15 cellular contexts compared by ENCODE assay signal in the genomic region with DNA sequence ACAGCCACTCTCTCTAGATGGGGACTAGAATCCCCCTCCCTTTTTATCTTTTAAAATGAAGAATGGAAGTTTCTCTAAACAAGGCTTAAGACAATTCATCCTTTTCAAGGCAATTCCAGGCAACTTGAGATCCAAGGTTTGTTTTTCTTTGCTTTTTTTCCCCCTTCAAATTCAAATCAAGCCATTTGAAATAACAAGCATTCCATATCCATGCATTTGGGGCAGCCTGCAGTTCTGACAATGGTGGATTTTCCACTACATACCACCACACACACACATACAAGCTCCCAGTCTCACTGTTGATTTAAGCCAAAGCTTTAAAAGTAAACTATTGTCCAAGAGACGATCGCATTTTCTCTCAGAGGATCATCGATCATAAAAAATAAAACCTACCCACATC. TPM values are rescaled to one million over a fixed set of nuclear protein-coding genes. Genes with fewer than 3 reads are reported as not detected.
DNase-seq lines count a peak whose midpoint lies in the region; ATAC-seq, FAIRE-seq and TF ChIP-seq lines count a peak whose summit lies in the region.
"Had no signal": no experiment of that assay in that cellular context is flagged by ENCODE, and none has a peak within 500 bp of the region (broad histone marks: within the 10 kb centered on the region; RNA-seq: fewer than 3 reads in every experiment).

No MANE protein-coding gene starts in this region.

- H3K36me3 ChIP-seq in heart left ventricle = peaks cover 0 to 22% (median 0%) of the 10 kb centered on the region in 9 donors
- peaks cover 14% of the 10 kb centered on the region for H3K36me3 ChIP-seq in lower lobe of right lung
- no peaks in the 10 kb centered on the region for H3K36me3 ChIP-seq in suprapubic skin
- H3K36me3 ChIP-seq: SJCRH30, uterus had no signal

- TF ChIP-seq CTCF in heart left ventricle (IDR thresholded peaks at IDR 0.05) = no peak
- TF ChIP-seq CTCF in choroid plexus epithelial cell (conservative IDR thresholded peaks at IDR 0.05; ENCODE audit: low read depth, low read length) = no peak
- TF ChIP-seq CTCF in lower lobe of right lung (IDR thresholded peaks at IDR 0.05) = no peak
- TF ChIP-seq CTCF in suprapubic skin (IDR thresholded peaks at IDR 0.05) = no peak

- no peak for DNase-seq in heart left ventricle
- DNase-seq in left cardiac atrium = no peak
- DNase-seq in choroid plexus epithelial cell (ENCODE audit: low read depth) = peak; percentile 35
- no peak for DNase-seq in lower lobe of right lung
- DNase-seq in suprapubic skin (ENCODE audit: low spot score in 2 of 2) = no peak
- DNase-seq in HuH-7.5 (ENCODE audit: low spot score) = no peak
- no peak for DNase-seq in HTR-8/SVneo (ENCODE audit: insufficient read length, low spot score)
- no peak for DNase-seq in NCI-H1048 (lab: John Stamatoyannopoulos, UW)
- DNase-seq: activated CD4-positive, alpha-beta T cell treated with anti-CD3 and anti-CD28 coated beads for 1 hour; activated effector memory CD4-positive, alpha-beta T cell treated with Interleukin-2 at 50 U/mL for 16 hours; GDM1 had no signal

- TF ChIP-seq EP300 in suprapubic skin (IDR thresholded peaks at IDR 0.05) = no peak

- H3K9me3 ChIP-seq in heart left ventricle (no peaks in the 10 kb centered on the region), lower lobe of right lung (no peaks in the 10 kb centered on the region), suprapubic skin (no peaks in the 10 kb centered on the region)
- H3K9me3 ChIP-seq: SJCRH30, uterus had no signal

- H3K27me3 ChIP-seq in heart left ventricle (peaks cover 0 to 39% (median 2%) of the 10 kb centered on the region in 9 donors), lower lobe of right lung (ENCODE audit: low read depth) (no peaks in the 10 kb centered on the region), suprapubic skin (peaks cover 5% of the 10 kb centered on the region)
- H3K27me3 ChIP-seq: uterus had no signal

- intact Hi-C loops in heart left ventricle (cut with DNase I) (loop anchor here (1.0 to 5.0 kb wide), 3 partner anchors 278 to 279 kb away; no protein-coding TSS in a partner anchor), left cardiac atrium (cut with DNase I) (loop anchor here (2.0 to 5.0 kb wide), 2 partner anchors 277 to 278 kb away; no protein-coding TSS in a partner anchor), lower lobe of right lung (cut with DNase I) (no loop called here)

- FAIRE-seq in HTR-8/SVneo (lab: Jason Lieb, UNC) = no peak
- FAIRE-seq: A204.1 had no signal

- no peak overlapping the region for H3K27ac ChIP-seq in heart left ventricle
- no peak overlapping the region for H3K27ac ChIP-seq in lower lobe of right lung
- no peak overlapping the region for H3K27ac ChIP-seq in suprapubic skin
- H3K27ac ChIP-seq: coronary artery, SJCRH30, uterus had no signal

- peaks cover 0 to 12% (median 0%) of the 10 kb centered on the region in 12 donors for H3K4me1 ChIP-seq in heart left ventricle
- H3K4me1 ChIP-seq in lower lobe of right lung = no peaks in the 10 kb centered on the region
- H3K4me1 ChIP-seq in suprapubic skin = peaks cover 10% of the 10 kb centered on the region
- H3K4me1 ChIP-seq: SJCRH30, uterus had no signal

- ATAC-seq in heart left ventricle (no peak), left cardiac atrium (no peak), lower lobe of right lung (no peak)

- WGBS in heart left ventricle, 4 donors = 10 to 27% (median 20%) methylated on average over 3 of the region's 3 CpGs
- WGBS in suprapubic skin = 31% methylated on average over 3 of the region's 3 CpGs

- H3K4me3 ChIP-seq in heart left ventricle (peak overlapping the region in 8 of 12 donors; percentile 4 to 37 (median 24)), choroid plexus epithelial cell (ENCODE audit: low read depth, low read length) (peak overlapping the region; percentile 64), lower lobe of right lung (peak overlapping the region; percentile 18), suprapubic skin (peak overlapping the region; percentile 20)
- H3K4me3 ChIP-seq: coronary artery, SJCRH30 had no signal

- TF ChIP-seq POLR2A in heart left ventricle (IDR thresholded peaks at IDR 0.05) (no peak), suprapubic skin (IDR thresholded peaks at IDR 0.05) (no peak)

RNA-seq across cellular contexts. Expression of a gene that starts 0.4 kb away (rescaled TPM):
- total RNA-seq in heart left ventricle (under 1 TPM in 4 of 9 donors, not detected in 5; 0.12 to 0.59 (median 0.19) TPM), left cardiac atrium (1 to 10 TPM in 1 of 2 donors, under 1 TPM in 1; 0.29 to 1.1 TPM), lower lobe of right lung (not detected), suprapubic skin (under 1 TPM; 0.47 to 0.68 (median 0.55) TPM)
- polyA plus RNA-seq in heart left ventricle = under 1 TPM in 1 of 2 donors, not detected in 1; 0.15 TPM
